12 cellular contexts compared by ENCODE assay signal in the genomic region with DNA sequence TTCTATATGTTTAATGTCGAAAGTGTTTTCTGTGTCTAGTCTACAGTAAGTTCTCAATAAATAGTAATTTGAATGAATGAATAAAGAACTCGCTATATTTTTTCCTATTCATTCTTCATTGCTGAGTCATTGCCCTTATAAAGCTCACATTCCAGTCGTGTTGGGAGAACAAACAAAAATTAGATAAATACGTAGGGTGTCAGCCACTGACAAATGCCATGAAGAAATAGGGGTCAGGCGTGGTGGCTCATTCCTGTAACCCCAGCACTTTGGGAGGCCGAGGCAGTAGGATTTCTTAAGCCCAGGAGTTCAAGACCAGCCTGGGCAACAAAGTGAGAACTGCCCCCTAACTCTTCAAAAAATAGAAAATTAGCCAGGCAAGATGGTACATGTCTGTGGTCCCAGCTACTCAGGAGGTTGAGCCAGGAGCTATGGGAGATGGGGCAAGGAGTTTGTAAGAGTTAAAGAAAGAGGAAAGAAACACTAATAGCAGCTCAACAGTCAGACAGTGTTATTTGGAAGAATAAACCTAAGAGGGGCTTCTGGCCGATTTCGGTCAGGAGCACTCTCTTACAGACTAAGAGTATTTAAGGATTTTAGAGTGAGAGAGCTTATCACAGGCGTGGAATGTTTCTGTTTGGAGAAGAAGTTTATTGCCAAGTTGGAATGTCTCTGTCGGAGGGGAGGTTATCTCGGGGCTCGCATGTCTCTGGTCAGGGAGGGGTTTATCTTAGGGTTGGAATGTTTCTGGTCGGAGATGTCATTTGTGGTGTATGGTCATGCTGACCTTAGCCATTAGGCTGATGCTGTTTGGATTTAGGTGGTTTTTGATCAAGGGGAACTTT. TPM values are rescaled to one million over a fixed set of nuclear protein-coding genes. Genes with fewer than 3 reads are reported as not detected.
DNase-seq lines count a peak whose midpoint lies in the region; ATAC-seq, FAIRE-seq and TF ChIP-seq lines count a peak whose summit lies in the region.
"Had no signal": no experiment of that assay in that cellular context is flagged by ENCODE, and none has a peak within 500 bp of the region (broad histone marks: within the 10 kb centered on the region; RNA-seq: fewer than 3 reads in every experiment).

No MANE protein-coding gene starts in this region.

- peaks cover 17% of the 10 kb centered on the region for H4K20me1 ChIP-seq in astrocyte (ENCODE audit: insufficient read depth, low read length)

- H3K36me3 Mint-ChIP-seq in HFFc6 (ENCODE audit: low read depth) (0 out of 2 replicates have a peak, but pooled peaks cover 9% of the 10 kb centered on the region), astrocyte (ENCODE audit: low read depth, unreplicated experiment) (no peaks in the 10 kb centered on the region), endodermal cell (ENCODE audit: low read depth) (peaks cover 2% of the 10 kb centered on the region)

- H3K27me3 ChIP-seq in astrocyte (ENCODE audit: insufficient read depth, low read length) = no peaks in the 10 kb centered on the region
- peaks cover 30% of the 10 kb centered on the region for H3K27me3 ChIP-seq in endodermal cell (ENCODE audit: control insufficient read depth, insufficient read depth, low read length, poor library complexity, severe bottlenecking)

- DNase-seq in A172 (ENCODE audit: low spot score) (peak; percentile 91), HFFc6 (peak; percentile 65), astrocyte (ENCODE audit: low read depth) (peak; percentile 59), kidney glomerular epithelial cell (lab: John Stamatoyannopoulos, UW) (peak; percentile 50), endodermal cell (no peak), GM19240 (ENCODE audit: insufficient read length, low spot score) (no peak)
- DNase-seq: activated CD4-positive, alpha-beta T cell treated with anti-CD3 and anti-CD28 coated beads for 4 hours; NCI-H526 treated with DMSO at 0.1 percent for 48 hours had no signal

- H3K4me3 ChIP-seq in astrocyte (ENCODE audit: insufficient read depth, low read depth, low read length) (no peak overlapping the region), endodermal cell (ENCODE audit: low read length) (no peak overlapping the region)

- no peak for FAIRE-seq in astrocyte (lab: Jason Lieb, UNC)

- H3K27ac ChIP-seq in astrocyte (ENCODE audit: low read depth, low read length) (peak overlapping the region; percentile 22), endodermal cell (ENCODE audit: low read depth, low read length) (no peak overlapping the region)

- H3K9me3 Mint-ChIP-seq in HFFc6 (peaks cover 4% of the 10 kb centered on the region; the same call in 1 of the 2 replicates), astrocyte (ENCODE audit: unreplicated experiment) (peaks cover 2% of the 10 kb centered on the region), endodermal cell (peaks cover 22% of the 10 kb centered on the region)
- H3K9me3 Mint-ChIP-seq: dendritic cell treated with granulocyte-macrophage colony-stimulating factor and Interleukin-4, amounts not matched to agents 40 ng/mL and 50 ng/mL, for 4 days had no signal

- H3K9me3 ChIP-seq in astrocyte (ENCODE audit: insufficient read depth, low read depth, low read length) (no peaks in the 10 kb centered on the region), endodermal cell (ENCODE audit: control insufficient read depth, low read length) (peaks cover 22% of the 10 kb centered on the region)

- peaks cover 28% of the 10 kb centered on the region for H3K79me2 ChIP-seq in astrocyte (ENCODE audit: insufficient read depth, low read length)

- 91 to 93% methylated on average over 8 to 12 of the region's 13 CpGs for WGBS in endodermal cell (ENCODE audit: insufficient coverage in 1 of 2, insufficient read length in 1 of 2), 2 experiments

- H3K4me1 Mint-ChIP-seq in HFFc6 (ENCODE audit: low read depth) (peaks cover 44% of the 10 kb centered on the region), astrocyte (ENCODE audit: low read depth, unreplicated experiment) (peaks cover 31% of the 10 kb centered on the region), endodermal cell (peaks cover 18% of the 10 kb centered on the region)

- H3K4me3 Mint-ChIP-seq in HFFc6 (peak overlapping the region; percentile 6; the same call in 1 of the 2 replicates), astrocyte (ENCODE audit: unreplicated experiment) (peak overlapping the region; percentile 81), endodermal cell (no peak overlapping the region)
- H3K4me3 Mint-ChIP-seq: dendritic cell treated with granulocyte-macrophage colony-stimulating factor and Interleukin-4, amounts not matched to agents 40 ng/mL and 50 ng/mL, for 4 days had no signal

- ATAC-seq in GM21576 (IDR thresholded peaks at IDR 0.05; ENCODE audit: unreplicated experiment) (no peak), GM21360 (IDR thresholded peaks at IDR 0.05; ENCODE audit: unreplicated experiment) (no peak)
- ATAC-seq: SK-N-SH treated with all-trans-retinoic acid at 6 μM for 48 hours had no signal

- peaks cover 16% of the 10 kb centered on the region for H3K4me1 ChIP-seq in astrocyte (ENCODE audit: insufficient read depth, low read length)
- no peaks in the 10 kb centered on the region for H3K4me1 ChIP-seq in endodermal cell (ENCODE audit: control insufficient read depth, insufficient read depth, low read length)

- H3K36me3 ChIP-seq in astrocyte (ENCODE audit: insufficient read depth, low read length) (no peaks in the 10 kb centered on the region), endodermal cell (ENCODE audit: control insufficient read depth, insufficient read depth, low read length) (no peaks in the 10 kb centered on the region)

- H3K9ac ChIP-seq in astrocyte (ENCODE audit: low read length) = no peak overlapping the region
- no peak overlapping the region for H3K9ac ChIP-seq in endodermal cell (ENCODE audit: extremely low read depth, low read length, poor library complexity, severe bottlenecking)

- no peak overlapping the region for H3K4me2 ChIP-seq in astrocyte (ENCODE audit: low read length)

- TF ChIP-seq CTCF in HFFc6 (IDR thresholded peaks at IDR 0.05) = no peak
- TF ChIP-seq CTCF in astrocyte (IDR thresholded peaks at IDR 0.05; ENCODE audit: insufficient read depth, low read depth, low read length) = no peak
- no peak for TF ChIP-seq CTCF in endodermal cell (conservative IDR thresholded peaks at IDR 0.05)

- H3K27ac Mint-ChIP-seq in HFFc6 = peak overlapping the region; percentile 76
- peak overlapping the region; percentile 77 for H3K27ac Mint-ChIP-seq in astrocyte (ENCODE audit: unreplicated experiment)
- H3K27ac Mint-ChIP-seq in endodermal cell = no peak overlapping the region
- H3K27ac Mint-ChIP-seq: dendritic cell treated with granulocyte-macrophage colony-stimulating factor and Interleukin-4, amounts not matched to agents 40 ng/mL and 50 ng/mL, for 4 days had no signal

- no peak overlapping the region for H2AFZ ChIP-seq in astrocyte (ENCODE audit: low read depth, low read length)

- H3K27me3 Mint-ChIP-seq in HFFc6 (ENCODE audit: insufficient read depth) (peaks cover 7% of the 10 kb centered on the region), astrocyte (ENCODE audit: low read depth, unreplicated experiment) (no peaks in the 10 kb centered on the region), endodermal cell (ENCODE audit: insufficient read depth) (peaks cover 26% of the 10 kb centered on the region)
- H3K27me3 Mint-ChIP-seq: dendritic cell treated with granulocyte-macrophage colony-stimulating factor and Interleukin-4, amounts not matched to agents 40 ng/mL and 50 ng/mL, for 4 days had no signal

RNA-seq across cellular contexts. Expression of a gene that starts 1.8 kb away (rescaled TPM):
- total RNA-seq in A172 (2014; rRNA removed; shearing (Covaris generic)) = 45.7 and 55.4 TPM in 2 replicates
- total RNA-seq in HFFc6 (2021; fragmentation: NEBNext Ultra II Directional; extraction: Animal tissue kit (Norgen Biotek cat#: 25700)) = 10 to 100 TPM; 15.2 to 17.9 (median 16.5) TPM
- total RNA-seq in astrocyte = 16.6 and 22.6 TPM in 2 replicates
- 10 to 100 TPM; 16.4 to 28.5 TPM for total RNA-seq in endodermal cell
- 20.4 TPM for polyA plus RNA-seq in endodermal cell (2013, experiment 1 of 2)
- 19.8 TPM for polyA plus RNA-seq in endodermal cell (2013, experiment 2 of 2)

RNA-seq across cellular contexts. Expression of a gene that starts 1.8 kb away (rescaled TPM):
- 12.1 and 22.8 TPM in 2 replicates for total RNA-seq in A172 (2014; rRNA removed; shearing (Covaris generic))
- 10 to 100 TPM in 2 of 6 experiments, 1 to 10 TPM in 4; 7.3 to 13.1 (median 9.7) TPM for total RNA-seq in HFFc6 (2021; fragmentation: NEBNext Ultra II Directional; extraction: Animal tissue kit (Norgen Biotek cat#: 25700))
- total RNA-seq in astrocyte (12.0 and 16.9 TPM in 2 replicates), endodermal cell (10 to 100 TPM in 1 of 2 donors, 1 to 10 TPM in 1; 9.0 to 22.5 TPM)
- polyA plus RNA-seq in endodermal cell (2013, experiment 1 of 2) = 43.6 TPM
- polyA plus RNA-seq in endodermal cell (2013, experiment 2 of 2) = 39.9 TPM

RNA-seq across cellular contexts. Expression of a gene that starts 10.1 kb away (rescaled TPM):
- total RNA-seq in A172 (2014; rRNA removed; shearing (Covaris generic)) = not detected in 2 replicates
- not detected for total RNA-seq in HFFc6 (2021; fragmentation: NEBNext Ultra II Directional; extraction: Animal tissue kit (Norgen Biotek cat#: 25700))
- total RNA-seq in astrocyte (not detected in 2 replicates), endodermal cell (not detected)
- not detected for polyA plus RNA-seq in endodermal cell (2013, experiment 1 of 2)
- not detected for polyA plus RNA-seq in endodermal cell (2013, experiment 2 of 2)

Comparison
In these comparisons a context has a peak if more than half of its experiments do, and no peak if none do; other contexts are left out.
1. DNase-seq: peak in A172 (single experiment), HFFc6 (single experiment), astrocyte (single experiment) and kidney glomerular epithelial cell (single experiment); none in endodermal cell (single experiment) and GM19240 (single experiment).